Comparison of ENCODE assay signal across 9 cellular contexts in the genomic region with DNA sequence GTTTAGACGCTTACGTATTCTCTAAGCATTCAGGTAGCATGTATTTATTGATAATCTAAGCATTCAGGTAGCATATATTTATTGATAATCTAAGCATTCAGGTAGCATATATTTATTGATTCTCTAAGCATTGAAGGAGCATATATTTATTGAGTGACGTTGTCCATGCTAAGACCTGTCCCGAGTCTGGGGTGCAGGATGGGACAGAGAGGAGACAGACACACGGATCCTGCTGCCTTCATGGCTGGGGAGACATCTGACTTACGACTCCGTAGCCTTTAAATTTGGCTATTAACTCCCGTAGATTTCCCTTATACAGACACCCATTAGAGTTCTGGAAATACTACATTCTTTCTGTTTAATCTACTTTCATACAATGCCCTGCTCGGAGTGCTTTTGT. TPM values are rescaled to one million over a fixed set of nuclear protein-coding genes. Genes with fewer than 3 reads are reported as not detected.
DNase-seq lines count a peak whose midpoint lies in the region; ATAC-seq and TF ChIP-seq lines count a peak whose summit lies in the region.
"Had no signal": no experiment of that assay in that cellular context is flagged by ENCODE, and none has a peak within 500 bp of the region (broad histone marks: within the 10 kb centered on the region; RNA-seq: fewer than 3 reads in every experiment).

No MANE protein-coding gene starts in this region.

- POLR2A ChIA-PET in naive thymus-derived CD8-positive, alpha-beta T cell (lab: Charles Lee) = no interaction called here

- no peaks in the 10 kb centered on the region for H4K20me1 ChIP-seq in KMS-11 (ENCODE audit: insufficient read depth)

- no peaks in the 10 kb centered on the region for H3K27me3 Mint-ChIP-seq in naive thymus-derived CD8-positive, alpha-beta T cell

- H3K4me3 ChIP-seq in AG10803 (ENCODE audit: low read length) = peak overlapping the region; percentile 78
- H3K4me3 ChIP-seq in KMS-11 (IDR thresholded peaks at IDR 0.05; ENCODE audit: insufficient read depth, low read depth, low read length) = no peak overlapping the region
- peak overlapping the region; percentile 74 to 77 for H3K4me3 ChIP-seq in cardiac fibroblast (replicated peaks in 1 of 2; ENCODE audit: low read depth in 2 of 2, low read length in 2 of 2)

- peak overlapping the region; percentile 20 to 96 (median 88) for H3K27ac Mint-ChIP-seq in naive thymus-derived CD8-positive, alpha-beta T cell

- DNase-seq in AG10803 (ENCODE audit: low read depth) = no peak
- no peak for DNase-seq in cardiac fibroblast (ENCODE audit: low read depth in 2 of 2)
- no peak for DNase-seq in naive thymus-derived CD8-positive, alpha-beta T cell
- no peak for DNase-seq in dermis blood vessel endothelial cell
- DNase-seq in GM13977 (ENCODE audit: low spot score) = no peak
- DNase-seq: SIG-M5 had no signal

- H2AFZ ChIP-seq in KMS-11 (ENCODE audit: low read depth) = 0 out of 2 replicates have a peak overlapping the region, but pooled peaks have one; percentile 52

- H3K4me1 ChIP-seq in KMS-11 (ENCODE audit: low read depth, poor library complexity, severe bottlenecking) = no peaks in the 10 kb centered on the region

- H3K36me3 ChIP-seq in KMS-11 (ENCODE audit: insufficient read depth) = no peaks in the 10 kb centered on the region

- no peaks in the 10 kb centered on the region for H3K79me2 ChIP-seq in KMS-11 (ENCODE audit: insufficient read depth, low read depth)

- H3K27me3 ChIP-seq in KMS-11 (ENCODE audit: insufficient read depth, low read depth) = no peaks in the 10 kb centered on the region

- H3K9me3 Mint-ChIP-seq in naive thymus-derived CD8-positive, alpha-beta T cell = peaks cover 1 to 32% (median 19%) of the 10 kb centered on the region in 9 donors

- H3K9ac ChIP-seq in KMS-11 = no peak overlapping the region

- no peak overlapping the region for H3K27ac ChIP-seq in KMS-11

- H3K4me1 Mint-ChIP-seq in naive thymus-derived CD8-positive, alpha-beta T cell = peaks cover 9 to 24% (median 15%) of the 10 kb centered on the region in 4 donors

- ATAC-seq in naive thymus-derived CD8-positive, alpha-beta T cell = no peak
- ATAC-seq in HG02973 (IDR thresholded peaks at IDR 0.05; ENCODE audit: unreplicated experiment) = no peak
- no peak for ATAC-seq in GM21390 (IDR thresholded peaks at IDR 0.05; ENCODE audit: unreplicated experiment)

- no peak overlapping the region for H3K4me2 ChIP-seq in KMS-11

- H3K36me3 Mint-ChIP-seq in naive thymus-derived CD8-positive, alpha-beta T cell = peaks cover 30 to 35% (median 30%) of the 10 kb centered on the region in 3 donors

- peak overlapping the region; percentile 82 to 96 (median 92) for H3K4me3 Mint-ChIP-seq in naive thymus-derived CD8-positive, alpha-beta T cell

- TF ChIP-seq CTCF in AG10803 (conservative IDR thresholded peaks at IDR 0.05; ENCODE audit: low read length) = no peak
- no peak for TF ChIP-seq CTCF in KMS-11 (conservative IDR thresholded peaks at IDR 0.05; ENCODE audit: low read depth, low read length)
- TF ChIP-seq CTCF in cardiac fibroblast (IDR thresholded peaks at IDR 0.05; ENCODE audit: low read depth, low read length) = no peak
- TF ChIP-seq CTCF in GM13977 (IDR thresholded peaks at IDR 0.05; ENCODE audit: extremely low read depth, insufficient read depth, missing control alignments) = no peak

- in situ Hi-C loops in GM13977 (cut with MboI; ENCODE audit: low pct_unique_long_range_greater_than_20kb, low sequenced_read_pairs, unreplicated experiment) = no loop called here

RNA-seq across cellular contexts. Expression of gene SCCPDH, which starts 1.0 kb away (rescaled TPM):
- total RNA-seq in naive thymus-derived CD8-positive, alpha-beta T cell = 10 to 100 TPM; 11.3 to 11.7 TPM
- polyA plus RNA-seq in naive thymus-derived CD8-positive, alpha-beta T cell = 10 to 100 TPM; 31.3 to 36.8 (median 36.4) TPM
- 52.8 and 58.3 TPM in 2 replicates for total RNA-seq in dermis blood vessel endothelial cell
